Comparison of ENCODE assay signal across 1 cellular context in genomic region chr14:34025325-34026017, GRCh38.
TF ChIP-seq lines count a peak whose summit lies in the region.

No MANE protein-coding gene starts in this region.

TF ChIP-seq in HepG2, 621 proteins besides CTCF, POLR2A, EP300 and RAD21 (continued from another document):
- TF ChIP-seq THAP7 (CRISPR knock-in tag; IDR thresholded peaks at IDR 0.05), result no peak
- TF ChIP-seq SALL1 (CRISPR knock-in tag; IDR thresholded peaks at IDR 0.05), result peak; percentile 42; the same call in 1 of the 2 replicates
- no peak for TF ChIP-seq TERF1 (CRISPR knock-in tag; IDR thresholded peaks at IDR 0.05)
- TF ChIP-seq ZNF550 (CRISPR knock-in tag; IDR thresholded peaks at IDR 0.05; ENCODE audit: borderline replicate concordance), result 0 out of 2 replicates have a peak, but pooled peaks have one; percentile 80
- peak; percentile 52; the same call in 1 of the 2 replicates for TF ChIP-seq POGZ (CRISPR knock-in tag; IDR thresholded peaks at IDR 0.05)
